ENCODE assay signal across 8 cellular contexts in the genomic region with DNA sequence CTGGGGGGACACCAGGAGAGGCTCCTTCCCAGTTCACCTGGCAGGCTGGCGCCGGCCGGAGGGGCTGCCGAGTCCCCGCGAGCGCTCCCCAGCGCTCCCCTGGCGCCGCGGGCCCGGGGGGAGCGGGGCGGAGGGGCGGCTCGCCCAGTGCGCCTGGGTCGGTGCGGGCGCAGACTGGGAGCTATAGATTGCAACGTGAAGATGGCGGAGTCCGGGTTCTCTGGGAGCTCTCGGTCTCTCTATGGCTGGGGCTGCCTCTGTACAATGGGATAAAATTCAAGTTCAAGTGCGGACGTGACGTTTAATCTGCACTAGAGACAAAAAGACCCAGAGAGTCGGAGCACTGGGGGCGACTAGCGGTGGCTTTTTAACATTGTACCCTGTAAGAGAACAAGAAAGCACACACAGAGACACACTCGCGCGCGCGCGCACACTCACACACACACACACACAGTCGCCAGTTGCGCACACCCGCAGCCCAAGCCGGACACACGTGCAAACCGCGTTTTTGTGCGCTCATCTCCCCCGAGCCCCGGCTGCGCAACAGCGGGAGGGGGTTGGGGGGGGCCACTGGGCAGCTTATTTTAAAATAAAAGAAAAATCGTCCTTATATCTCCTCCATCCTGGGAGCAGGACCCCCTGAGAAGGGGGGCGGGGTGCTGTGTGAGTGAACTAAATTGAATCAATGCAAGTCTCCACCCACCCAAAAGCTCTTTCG. TPM values are rescaled to one million over a fixed set of nuclear protein-coding genes. Genes with fewer than 3 reads are reported as not detected.
A peak's percentile ranks its signal among the peaks of the same experiment; 100 is the strongest.
DNase-seq lines count a peak whose midpoint lies in the region; ATAC-seq and TF ChIP-seq lines count a peak whose summit lies in the region.

TSS of gene BCL11B (minus strand) at position 247 of the 718 bp plus-strand sequence. CDS start 979 bp downstream, outside the sequence.

- H3K36me3 ChIP-seq in mesendoderm (ENCODE audit: control insufficient read depth, insufficient read depth, low read length) = no peaks in the 10 kb centered on the region

- peak in 47 of 56 donors; percentile 16 to 53 (median 37) for TF ChIP-seq CTCF in dorsolateral prefrontal cortex (IDR thresholded peaks at IDR 0.05 in 54 of 56, conservative IDR thresholded peaks at IDR 0.05 in 2 of 56; ENCODE audit: low read depth in 1 of 56, partially characterized antibody in 56 of 56)

- peaks cover 2% of the 10 kb centered on the region for H3K79me1 ChIP-seq in mesendoderm (ENCODE audit: low read length)

- WGBS in mesendoderm (ENCODE audit: extremely low coverage, insufficient coverage, low lambda C conversion rate) = no CpG with 5 or more reads among the region's 51 CpGs

- peaks cover 22% of the 10 kb centered on the region for H3K79me2 ChIP-seq in mesendoderm (ENCODE audit: control insufficient read depth, insufficient read depth, low read length)

- H3K56ac ChIP-seq in mesendoderm (ENCODE audit: low read length) = peak within 1 kb of the TSS; percentile 91

- H3K4me3 ChIP-seq in dorsolateral prefrontal cortex (peak within 1 kb of the TSS; percentile 34 to 72 (median 55)), mesendoderm (ENCODE audit: low read length) (peak within 1 kb of the TSS; percentile 71)

- H2BK5ac ChIP-seq in mesendoderm (ENCODE audit: low read length) = peak within 1 kb of the TSS; percentile 28

- peak within 1 kb of the TSS; percentile 99 for H3K4ac ChIP-seq in mesendoderm (ENCODE audit: low read depth, low read length)

- no peak within 1 kb of the TSS for H3K23ac ChIP-seq in mesendoderm (ENCODE audit: low read length)

- ATAC-seq in GM19035 (IDR thresholded peaks at IDR 0.05; ENCODE audit: unreplicated experiment) = peak; percentile 77
- ATAC-seq in HG03457 (IDR thresholded peaks at IDR 0.05; ENCODE audit: unreplicated experiment) = peak; percentile 76

- no peak within 1 kb of the TSS for H2AK5ac ChIP-seq in mesendoderm (ENCODE audit: low read length)

- peak within 1 kb of the TSS; percentile 44 for H3K4me2 ChIP-seq in mesendoderm (ENCODE audit: low read length)

- H3K27ac ChIP-seq in dorsolateral prefrontal cortex = peak within 1 kb of the TSS in 38 of 59 donors; percentile 22 to 82 (median 62)
- H3K27ac ChIP-seq in mesendoderm (ENCODE audit: low read depth, low read length) = peak within 1 kb of the TSS; percentile 95

- peak within 1 kb of the TSS; percentile 99 for H3K18ac ChIP-seq in mesendoderm (ENCODE audit: low read length)

- H2BK120ac ChIP-seq in mesendoderm (ENCODE audit: low read depth, low read length) = peak within 1 kb of the TSS; percentile 89

- H3K27me3 ChIP-seq in dorsolateral prefrontal cortex (peaks cover 0 to 82% (median 64%) of the 10 kb centered on the region in 45 donors), mesendoderm (ENCODE audit: insufficient read depth, low read length, poor library complexity) (no peaks in the 10 kb centered on the region)

- H3K4me1 ChIP-seq in mesendoderm (ENCODE audit: control insufficient read depth, low read depth, low read length) = peaks cover 7% of the 10 kb centered on the region

- no peak within 1 kb of the TSS for H4K8ac ChIP-seq in mesendoderm (ENCODE audit: low read depth, low read length)

- H3K9ac ChIP-seq in mesendoderm (ENCODE audit: low read length) = peak within 1 kb of the TSS; percentile 80

- peak within 1 kb of the TSS; percentile 29 for H2BK15ac ChIP-seq in mesendoderm (replicated peaks; ENCODE audit: low read depth)

- H4K5ac ChIP-seq in mesendoderm (ENCODE audit: low read length) = peak within 1 kb of the TSS; percentile 27

- DNase-seq in AG20443 (ENCODE audit: low spot score) = peak; percentile 68
- DNase-seq in NCI-H526 (lab: John Stamatoyannopoulos, UW) = peak; percentile 96 to 97
- DNase-seq in activated CD4-positive, alpha-beta T cell treated with anti-CD3 and anti-CD28 coated beads, Interleukin-2, amount 50 U/mL, for 4 hours = peak; percentile 88 to 90
- DNase-seq in dorsolateral prefrontal cortex = peak; percentile 45 to 84 (median 70)
- DNase-seq in mesendoderm = peak; percentile 97
- DNase-seq in stimulated activated CD8-positive, alpha-beta memory T cell treated with anti-CD3 and anti-CD28 coated beads, Interleukin-15, amount 100 ng/mL, for 1 hour (ENCODE audit: low read depth) = peak; percentile 75

- intact Hi-C loops in dorsolateral prefrontal cortex (cut with DNase I) = no loop called here

RNA-seq across cellular contexts. Expression of gene BCL11B, which starts in this region (rescaled TPM):
- 10 to 100 TPM in 75 of 120 experiments, 1 to 10 TPM in 45; 3.3 to 16.0 (median 10.5) TPM for total RNA-seq in dorsolateral prefrontal cortex
- 2.8 TPM for polyA plus RNA-seq in mesendoderm (2013, experiment 1 of 2)
- polyA plus RNA-seq in mesendoderm (2013, experiment 2 of 2) = 2.5 TPM

Comparison
In these comparisons a context has a peak if more than half of its experiments do, and no peak if none do; other contexts are left out.
1. Peak in every context shown above with its lines: DNase-seq, ATAC-seq, H3K4me3 ChIP-seq and H3K27ac ChIP-seq.